ENCODE assay signal across 8 cellular contexts in genomic region chr11:87722756-87723599, GRCh38.
A peak's percentile ranks its signal among the peaks of the same experiment; 100 is the strongest.
DNase-seq lines count a peak whose midpoint lies in the region; ATAC-seq, FAIRE-seq and TF ChIP-seq lines count a peak whose summit lies in the region.

No MANE protein-coding gene starts in this region.

- no peak overlapping the region for H3K27ac ChIP-seq in H1 (ENCODE audit: low read depth, low read length)
- H3K27ac ChIP-seq in gastrocnemius medialis = no peak overlapping the region

- H3K4me3 ChIP-seq in H7 (ENCODE audit: insufficient read depth, low read depth, low read length) (no peak overlapping the region), H1 (ENCODE audit: extremely low read depth in 1 of 4, insufficient read depth in 2 of 4, low read depth in 3 of 4, low read length in 4 of 4) (no peak overlapping the region), gastrocnemius medialis (no peak overlapping the region)

- WGBS in H1 (ENCODE audit: extremely low coverage in 1 of 2, insufficient coverage in 1 of 2, insufficient read length in 1 of 2, insufficient replicate concordance in 2 of 2, low coverage in 1 of 2, low lambda C conversion rate in 2 of 2, missing lambda C conversion rate in 1 of 2), 2 experiments = 66 to 100% methylated on average over 1 to 11 of the region's 11 CpGs

- in situ Hi-C loops in gastrocnemius medialis (cut with MboI; ENCODE audit: low sequenced_read_pairs in 4 of 4) = no loop called here

- no peaks in the 10 kb centered on the region for H3K79me2 ChIP-seq in H1 (ENCODE audit: control insufficient read depth in 1 of 2, insufficient read depth in 2 of 2, low read length in 2 of 2)

- H3K18ac ChIP-seq in H1 (ENCODE audit: extremely low read depth, low read length) = no peak overlapping the region

- H3K36me3 ChIP-seq in H7 (replicated peaks; ENCODE audit: control insufficient read depth, insufficient read depth, low read length) = no peaks in the 10 kb centered on the region
- no peaks in the 10 kb centered on the region for H3K36me3 ChIP-seq in H1 (ENCODE audit: control insufficient read depth in 2 of 4, insufficient read depth in 4 of 4, low read length in 3 of 4)
- no peaks in the 10 kb centered on the region for H3K36me3 ChIP-seq in gastrocnemius medialis

- no peak overlapping the region for H3K4ac ChIP-seq in H1 (replicated peaks; ENCODE audit: insufficient read length, low read depth, low read length)

- no peaks in the 10 kb centered on the region for H3K79me1 ChIP-seq in H1 (ENCODE audit: low read depth, low read length)

- TF ChIP-seq EP300 in H1 (IDR thresholded peaks at IDR 0.05; ENCODE audit: borderline replicate concordance in 1 of 2, low read depth in 2 of 2, low read length in 2 of 2) = no peak

- H3K9me3 ChIP-seq in H1 (ENCODE audit: insufficient read depth in 2 of 2, low read depth in 1 of 2, low read length in 1 of 2) = no peaks in the 10 kb centered on the region
- no peaks in the 10 kb centered on the region for H3K9me3 ChIP-seq in gastrocnemius medialis

- H4K20me1 ChIP-seq in H1 (replicated peaks in 1 of 2; ENCODE audit: control insufficient read depth in 1 of 2, insufficient read depth in 2 of 2, low read length in 2 of 2) = no peaks in the 10 kb centered on the region

- TF ChIP-seq POLR2A in H1 (IDR thresholded peaks at IDR 0.05; ENCODE audit: control extremely low read depth in 1 of 2, low read depth in 2 of 2, low read length in 2 of 2) (no peak), gastrocnemius medialis (IDR thresholded peaks at IDR 0.05) (no peak)

- no peak overlapping the region for H4K5ac ChIP-seq in H1 (ENCODE audit: insufficient read length, low read depth, low read length)

- peak overlapping the region; percentile 43; the same call in 1 of the 2 replicates for H2AFZ ChIP-seq in H1 (ENCODE audit: low read length)

- no peaks in the 10 kb centered on the region for H3K27me3 ChIP-seq in H7 (ENCODE audit: control insufficient read depth, insufficient read depth, low read length)
- H3K27me3 ChIP-seq in H1 (replicated peaks in 1 of 4; ENCODE audit: control insufficient read depth in 3 of 4, extremely low read depth in 1 of 4, insufficient read depth in 3 of 4, low read length in 3 of 4) = no peaks in the 10 kb centered on the region
- no peaks in the 10 kb centered on the region for H3K27me3 ChIP-seq in gastrocnemius medialis

- H3K14ac ChIP-seq in H1 (ENCODE audit: insufficient read length) = no peak overlapping the region

- no peaks in the 10 kb centered on the region for H3K23me2 ChIP-seq in H1 (ENCODE audit: low read depth, low read length)

- no peak overlapping the region for H4K8ac ChIP-seq in H1 (ENCODE audit: extremely low read depth, insufficient read depth, low read length)

- intact Hi-C loops in gastrocnemius medialis (cut with DNase I; ENCODE audit: low total_unique reads) = no loop called here

- no peak overlapping the region for H2AK5ac ChIP-seq in H1 (ENCODE audit: low read depth, low read length)

- H3K9ac ChIP-seq in H1 (replicated peaks in 1 of 4; ENCODE audit: extremely low read depth in 1 of 4, low read depth in 3 of 4, low read length in 3 of 4) = no peak overlapping the region

- DNase-seq in activated CD4-positive, alpha-beta T cell treated with anti-CD3 and anti-CD28 coated beads for 48 hours = peak; percentile 10
- no peak for DNase-seq in activated CD4-positive, alpha-beta T cell treated with anti-CD3 and anti-CD28 coated beads for 1 hour
- DNase-seq in H7 = peak; percentile 8
- peak; percentile 40 for DNase-seq in NCI-H1048 (lab: John Stamatoyannopoulos, UW)
- peak in 1 of 2 experiments; percentile 66 for DNase-seq in H1 (ENCODE audit: low read depth in 1 of 2, low spot score in 2 of 2)
- DNase-seq in gastrocnemius medialis = no peak
- no peak for DNase-seq in activated CD8-positive, alpha-beta memory T cell treated with anti-CD3 and anti-CD28 coated beads, Interleukin-2, amount 50 U/mL, for 48 hours
- DNase-seq in NCI-H1105 treated with DMSO at 0.1 percent for 48 hours (lab: John Stamatoyannopoulos, UW) = no peak

- H2BK12ac ChIP-seq in H1 (ENCODE audit: low read depth, low read length) = no peak overlapping the region

- CTCF ChIA-PET in H1 (lab: Charles Lee; ENCODE audit: partially characterized antibody) = interaction anchor here (0.8 to 2.9 kb wide), 45 partner anchors 8 to 379 kb away, joined by 3 to 16 read pairs (median 4); no protein-coding TSS in a partner anchor

- peak; percentile 32 for FAIRE-seq in H1 (lab: Jason Lieb, UNC)

- TF ChIP-seq CTCF in H1 (IDR thresholded peaks at IDR 0.05; ENCODE audit: control extremely low read depth in 1 of 3, insufficient read depth in 1 of 3, low read depth in 1 of 3, low read length in 3 of 3) (peak; percentile 71 to 81 (median 81)), gastrocnemius medialis (IDR thresholded peaks at IDR 0.05 in 4 of 5, conservative IDR thresholded peaks at IDR 0.05 in 1 of 5) (peak in 3 of 5 experiments; percentile 41 to 51 (median 47))

- ATAC-seq in gastrocnemius medialis = no peak

- H2BK5ac ChIP-seq in H1 (ENCODE audit: low read depth, low read length) = no peak overlapping the region

- H3K4me1 ChIP-seq in H1 (replicated peaks in 1 of 4; ENCODE audit: control insufficient read depth in 3 of 4, insufficient read depth in 4 of 4, low read length in 3 of 4) (no peaks in the 10 kb centered on the region), gastrocnemius medialis (no peaks in the 10 kb centered on the region)

- no peak overlapping the region for H2BK15ac ChIP-seq in H1 (ENCODE audit: low read length)

- POLR2A ChIA-PET in H1 (lab: Charles Lee; ENCODE audit: partially characterized antibody) = no interaction called here

- no peak overlapping the region for H4K91ac ChIP-seq in H1 (replicated peaks; ENCODE audit: insufficient read length, low read length)

- no peak overlapping the region for H2BK120ac ChIP-seq in H1 (replicated peaks; ENCODE audit: low read depth, low read length)

- no peak overlapping the region for H3K4me2 ChIP-seq in H1 (ENCODE audit: insufficient read depth in 1 of 2, low read depth in 2 of 2, low read length in 2 of 2)

- H2BK20ac ChIP-seq in H1 (ENCODE audit: low read length) = no peak overlapping the region

- no peak overlapping the region for H3K56ac ChIP-seq in H1 (replicated peaks; ENCODE audit: insufficient read length, low read depth, low read length)

- peak; percentile 72 to 78 for TF ChIP-seq RAD21 in H1 (IDR thresholded peaks at IDR 0.05 in 1 of 2, conservative IDR thresholded peaks at IDR 0.05 in 1 of 2; ENCODE audit: low read depth in 2 of 2, low read length in 2 of 2)

- H3K23ac ChIP-seq in H1 (ENCODE audit: insufficient read length) = no peak overlapping the region

TF ChIP-seq in H1, 55 proteins besides CTCF, POLR2A, EP300 and RAD21:
- no peak for TF ChIP-seq HDAC2 (IDR thresholded peaks at IDR 0.05; ENCODE audit: borderline replicate concordance in 1 of 2, low read depth in 2 of 2, low read length in 2 of 2)
- TF ChIP-seq TAF1 (IDR thresholded peaks at IDR 0.05; ENCODE audit: low read depth, low read length) = no peak
- no peak for TF ChIP-seq KDM5A (IDR thresholded peaks at IDR 0.05; ENCODE audit: low read length)
- no peak for TF ChIP-seq TCF12 (IDR thresholded peaks at IDR 0.05; ENCODE audit: low read depth, low read length)
- no peak for TF ChIP-seq MAFK (IDR thresholded peaks at IDR 0.05; ENCODE audit: low read depth, low read length)
- TF ChIP-seq FOSL1 (IDR thresholded peaks at IDR 0.05; ENCODE audit: insufficient read depth, low read depth, low read length) = no peak
- TF ChIP-seq NANOG (IDR thresholded peaks at IDR 0.05; ENCODE audit: insufficient read depth, low read depth, low read length, poor library complexity, severe bottlenecking) = no peak
- TF ChIP-seq CTBP2 (IDR thresholded peaks at IDR 0.05; ENCODE audit: borderline replicate concordance, insufficient read depth, insufficient read length, low read length) = no peak
- TF ChIP-seq BCL11A (IDR thresholded peaks at IDR 0.05; ENCODE audit: low read depth in 2 of 2, low read length in 2 of 2) = no peak
- no peak for TF ChIP-seq TEAD4 (IDR thresholded peaks at IDR 0.05; ENCODE audit: low read depth, low read length)
- TF ChIP-seq TBP (IDR thresholded peaks at IDR 0.05; ENCODE audit: low read depth, low read length) = no peak

Comparison
In these comparisons a context has a peak if more than half of its experiments do, and no peak if none do; other contexts are left out.
1. DNase-seq: peak in activated CD4-positive, alpha-beta T cell treated with anti-CD3 and anti-CD28 coated beads for 48 hours (single experiment), H7 (single experiment) and NCI-H1048 (single experiment); none in activated CD4-positive, alpha-beta T cell treated with anti-CD3 and anti-CD28 coated beads for 1 hour (single experiment), gastrocnemius medialis (0 of 2), activated CD8-positive, alpha-beta memory T cell treated with anti-CD3 and anti-CD28 coated beads, Interleukin-2, amount 50 U/mL, for 48 hours (single experiment) and NCI-H1105 treated with DMSO at 0.1 percent for 48 hours (single experiment).